17 cellular contexts compared by ENCODE assay signal in genomic region chr3:66692751-66693140, GRCh38.
DNase-seq lines count a peak whose midpoint lies in the region; ATAC-seq, FAIRE-seq and TF ChIP-seq lines count a peak whose summit lies in the region.
"Had no signal": no experiment of that assay in that cellular context is flagged by ENCODE, and none has a peak within 500 bp of the region (broad histone marks: within the 10 kb centered on the region; RNA-seq: fewer than 3 reads in every experiment).

No MANE protein-coding gene starts in this region.

- H3K4ac ChIP-seq in neuronal stem cell (ENCODE audit: low read length), result peak overlapping the region; percentile 4

- no peak for TF ChIP-seq EP300 in esophagus muscularis mucosa (IDR thresholded peaks at IDR 0.05)

- no peak overlapping the region for H2BK5ac ChIP-seq in neuronal stem cell (ENCODE audit: low read length)

- no peak overlapping the region for H2AK5ac ChIP-seq in neuronal stem cell (ENCODE audit: low read depth, low read length)

- no peak overlapping the region for H2BK12ac ChIP-seq in neuronal stem cell (ENCODE audit: low read length)

- H3K4me1 ChIP-seq in astrocyte (ENCODE audit: insufficient read depth, low read length) (peaks cover 7% of the 10 kb centered on the region), esophagus muscularis mucosa (peaks cover 9 to 36% (median 32%) of the 10 kb centered on the region in 4 donors), neuronal stem cell (ENCODE audit: control insufficient read depth in 2 of 2, insufficient read depth in 1 of 2, low read depth in 1 of 2, low read length in 2 of 2) (peaks cover 5 to 10% of the 10 kb centered on the region in 2 donors), thymus (ENCODE audit: control insufficient read depth, insufficient read depth, low read length) (no peaks in the 10 kb centered on the region), smooth muscle cell (ENCODE audit: low read depth) (peaks cover 6% of the 10 kb centered on the region), right lobe of liver (peaks cover 0 to 8% (median 0%) of the 10 kb centered on the region in 4 donors)
- H3K4me1 ChIP-seq: A549 had no signal

- peak overlapping the region; percentile 11 for H2AFZ ChIP-seq in astrocyte (ENCODE audit: low read depth, low read length)
- peak overlapping the region; percentile 74 for H2AFZ ChIP-seq in neuronal stem cell (ENCODE audit: low read length)
- H2AFZ ChIP-seq in smooth muscle cell (ENCODE audit: low read depth), result no peak overlapping the region

- no peaks in the 10 kb centered on the region for H3K9me3 ChIP-seq in astrocyte (ENCODE audit: insufficient read depth, low read depth, low read length)
- no peaks in the 10 kb centered on the region for H3K9me3 ChIP-seq in esophagus muscularis mucosa
- no peaks in the 10 kb centered on the region for H3K9me3 ChIP-seq in neuronal stem cell (replicated peaks in 1 of 2; ENCODE audit: control insufficient read depth in 2 of 2, insufficient read depth in 1 of 2, low read depth in 1 of 2, low read length in 2 of 2)
- H3K9me3 ChIP-seq in thymus (ENCODE audit: control insufficient read depth), result no peaks in the 10 kb centered on the region
- no peaks in the 10 kb centered on the region for H3K9me3 ChIP-seq in smooth muscle cell (replicated peaks; ENCODE audit: low read depth)
- H3K9me3 ChIP-seq in right lobe of liver, result no peaks in the 10 kb centered on the region
- H3K9me3 ChIP-seq: A549 had no signal

- no peak for DNase-seq in astrocyte (ENCODE audit: low read depth)
- DNase-seq in esophagus muscularis mucosa (ENCODE audit: extremely low spot score), result no peak
- no peak for DNase-seq in neuronal stem cell (ENCODE audit: low spot score)
- DNase-seq in smooth muscle cell (lab: John Stamatoyannopoulos, UW; ENCODE audit: unreplicated experiment), result no peak
- DNase-seq in right lobe of liver, result no peak
- DNase-seq: GF-D8, Kasumi-1, MM.1S, NCI-H2081 treated with DMSO at 0.1 percent for 48 hours, NCI-H510A, NCI-H774 had no signal

- H3K4me1 Mint-ChIP-seq in astrocyte (ENCODE audit: low read depth, unreplicated experiment), result peaks cover 5% of the 10 kb centered on the region

- H3K9ac ChIP-seq in astrocyte (ENCODE audit: low read length) (no peak overlapping the region), neuronal stem cell (ENCODE audit: low read depth, low read length, poor library complexity) (no peak overlapping the region), smooth muscle cell (ENCODE audit: low read depth) (no peak overlapping the region)

- H3K9me3 Mint-ChIP-seq in astrocyte (ENCODE audit: unreplicated experiment), result no peaks in the 10 kb centered on the region

- H4K91ac ChIP-seq in neuronal stem cell (ENCODE audit: low read depth, low read length, poor library complexity), result no peak overlapping the region

- H3K79me1 ChIP-seq in neuronal stem cell (ENCODE audit: low read depth, low read length), result no peaks in the 10 kb centered on the region

- H3K27me3 Mint-ChIP-seq in astrocyte (ENCODE audit: low read depth, unreplicated experiment), result peaks cover 7% of the 10 kb centered on the region

- no peak overlapping the region for H3K4me3 ChIP-seq in astrocyte (ENCODE audit: insufficient read depth, low read depth, low read length)
- no peak overlapping the region for H3K4me3 ChIP-seq in esophagus muscularis mucosa
- H3K4me3 ChIP-seq in neuronal stem cell (ENCODE audit: low read length in 2 of 2), result no peak overlapping the region
- H3K4me3 ChIP-seq in thymus (ENCODE audit: low read length), result no peak overlapping the region
- no peak overlapping the region for H3K4me3 ChIP-seq in smooth muscle cell
- no peak overlapping the region for H3K4me3 ChIP-seq in right lobe of liver
- H3K4me3 ChIP-seq: A549 had no signal

- no peaks in the 10 kb centered on the region for H3K79me2 ChIP-seq in astrocyte (ENCODE audit: insufficient read depth, low read length)
- no peaks in the 10 kb centered on the region for H3K79me2 ChIP-seq in smooth muscle cell (ENCODE audit: low read depth)

- FAIRE-seq in astrocyte (lab: Jason Lieb, UNC), result no peak
- FAIRE-seq: A549, GM12892 had no signal

- no peak overlapping the region for H3K27ac Mint-ChIP-seq in astrocyte (ENCODE audit: unreplicated experiment)

- H3K4me2 ChIP-seq in astrocyte (ENCODE audit: low read length) (no peak overlapping the region), neuronal stem cell (ENCODE audit: insufficient read depth, low read length, poor library complexity, severe bottlenecking) (no peak overlapping the region), smooth muscle cell (no peak overlapping the region)
- H3K4me2 ChIP-seq: A549 had no signal

- no peak overlapping the region for H3K27ac ChIP-seq in astrocyte (ENCODE audit: low read depth, low read length)
- peak overlapping the region; percentile 48 to 65 (median 63) for H3K27ac ChIP-seq in esophagus muscularis mucosa (replicated peaks in 1 of 4)
- no peak overlapping the region for H3K27ac ChIP-seq in neuronal stem cell (replicated peaks; ENCODE audit: low read length)
- H3K27ac ChIP-seq in thymus (ENCODE audit: low read depth), result peak overlapping the region; percentile 27
- no peak overlapping the region for H3K27ac ChIP-seq in smooth muscle cell (ENCODE audit: low read depth)
- no peak overlapping the region for H3K27ac ChIP-seq in right lobe of liver
- H3K27ac ChIP-seq: A549 had no signal

- intact Hi-C loops in esophagus muscularis mucosa (cut with DNase I), result no loop called here
- intact Hi-C loops in right lobe of liver (cut with DNase I), result no loop called here

- ATAC-seq in HG02798 (IDR thresholded peaks at IDR 0.05; ENCODE audit: poor library complexity, unreplicated experiment) (no peak), GM18502 (IDR thresholded peaks at IDR 0.05; ENCODE audit: poor library complexity, unreplicated experiment) (no peak), right lobe of liver (no peak)
- ATAC-seq: A549, Panc1 had no signal

- no peak overlapping the region for H3K23ac ChIP-seq in neuronal stem cell (ENCODE audit: low read depth, low read length, poor library complexity)

- no peak for TF ChIP-seq POLR2A in esophagus muscularis mucosa (IDR thresholded peaks at IDR 0.05; ENCODE audit: low read depth)
- TF ChIP-seq POLR2A in right lobe of liver (IDR thresholded peaks at IDR 0.05), result no peak

- H2BK15ac ChIP-seq in neuronal stem cell (ENCODE audit: low read length), result no peak overlapping the region

- 61% methylated on average over 5 of the region's 5 CpGs for WGBS in esophagus muscularis mucosa
- WGBS in neuronal stem cell (ENCODE audit: extremely low coverage in 2 of 2, insufficient read length in 2 of 2, insufficient replicate concordance in 1 of 2), 2 donors, result no CpG with 5 or more reads among the region's 5 CpGs
- WGBS in thymus, result 91% methylated on average over 5 of the region's 5 CpGs
- 93% methylated on average over 5 of the region's 5 CpGs for WGBS in smooth muscle cell (ENCODE audit: low lambda C conversion rate)
- 68% methylated on average over 4 of the region's 5 CpGs for WGBS in right lobe of liver (ENCODE audit: insufficient coverage, low coverage, low lambda C conversion rate, missing lambda C conversion rate)

- H3F3A ChIP-seq in smooth muscle cell (ENCODE audit: low read depth), result no peaks in the 10 kb centered on the region

- TF ChIP-seq CTCF in astrocyte (IDR thresholded peaks at IDR 0.05; ENCODE audit: insufficient read depth, low read depth, low read length) (no peak), esophagus muscularis mucosa (IDR thresholded peaks at IDR 0.05) (no peak), smooth muscle cell (IDR thresholded peaks at IDR 0.05; ENCODE audit: borderline replicate concordance, insufficient read depth, poor library complexity, severe bottlenecking) (no peak), right lobe of liver (IDR thresholded peaks at IDR 0.05) (no peak)

- H4K20me1 ChIP-seq in astrocyte (ENCODE audit: insufficient read depth, low read length) (no peaks in the 10 kb centered on the region), smooth muscle cell (ENCODE audit: low read depth) (no peaks in the 10 kb centered on the region)

- no peak overlapping the region for H3K4me3 Mint-ChIP-seq in astrocyte (ENCODE audit: unreplicated experiment)

- no peak overlapping the region for H3K18ac ChIP-seq in neuronal stem cell (ENCODE audit: low read length)

- H3K36me3 ChIP-seq in astrocyte (ENCODE audit: insufficient read depth, low read length) (no peaks in the 10 kb centered on the region), esophagus muscularis mucosa (no peaks in the 10 kb centered on the region), neuronal stem cell (replicated peaks in 1 of 2; ENCODE audit: control insufficient read depth in 2 of 2, insufficient read depth in 2 of 2, low read length in 2 of 2) (no peaks in the 10 kb centered on the region), thymus (ENCODE audit: control insufficient read depth, insufficient read depth) (no peaks in the 10 kb centered on the region), smooth muscle cell (ENCODE audit: low read depth) (no peaks in the 10 kb centered on the region), right lobe of liver (no peaks in the 10 kb centered on the region)

- no peak overlapping the region for H2BK120ac ChIP-seq in neuronal stem cell (ENCODE audit: low read depth, low read length)

- no peak overlapping the region for H4K8ac ChIP-seq in neuronal stem cell (ENCODE audit: low read depth, low read length)

- H3K27me3 ChIP-seq in astrocyte (ENCODE audit: insufficient read depth, low read length), result no peaks in the 10 kb centered on the region
- no peaks in the 10 kb centered on the region for H3K27me3 ChIP-seq in esophagus muscularis mucosa
- no peaks in the 10 kb centered on the region for H3K27me3 ChIP-seq in neuronal stem cell (ENCODE audit: control insufficient read depth in 3 of 3, insufficient read depth in 3 of 3, low read depth in 1 of 3, low read length in 3 of 3)
- no peaks in the 10 kb centered on the region for H3K27me3 ChIP-seq in thymus (ENCODE audit: control insufficient read depth, insufficient read depth)
- no peaks in the 10 kb centered on the region for H3K27me3 ChIP-seq in smooth muscle cell (ENCODE audit: low read depth)
- H3K27me3 ChIP-seq in right lobe of liver, result no peaks in the 10 kb centered on the region

- H3K36me3 Mint-ChIP-seq in astrocyte (ENCODE audit: low read depth, unreplicated experiment), result no peaks in the 10 kb centered on the region

- no peak overlapping the region for H3K14ac ChIP-seq in neuronal stem cell (ENCODE audit: low read length)

Comparison
In these comparisons a context has a peak if more than half of its experiments do, and no peak if none do; other contexts are left out.
1. H3K27ac ChIP-seq: peak in esophagus muscularis mucosa (4 of 4) and thymus (single experiment); none in astrocyte (single experiment), neuronal stem cell (single experiment), smooth muscle cell (single experiment) and right lobe of liver (0 of 3).